8 cellular contexts compared by ENCODE assay signal in the genomic region with DNA sequence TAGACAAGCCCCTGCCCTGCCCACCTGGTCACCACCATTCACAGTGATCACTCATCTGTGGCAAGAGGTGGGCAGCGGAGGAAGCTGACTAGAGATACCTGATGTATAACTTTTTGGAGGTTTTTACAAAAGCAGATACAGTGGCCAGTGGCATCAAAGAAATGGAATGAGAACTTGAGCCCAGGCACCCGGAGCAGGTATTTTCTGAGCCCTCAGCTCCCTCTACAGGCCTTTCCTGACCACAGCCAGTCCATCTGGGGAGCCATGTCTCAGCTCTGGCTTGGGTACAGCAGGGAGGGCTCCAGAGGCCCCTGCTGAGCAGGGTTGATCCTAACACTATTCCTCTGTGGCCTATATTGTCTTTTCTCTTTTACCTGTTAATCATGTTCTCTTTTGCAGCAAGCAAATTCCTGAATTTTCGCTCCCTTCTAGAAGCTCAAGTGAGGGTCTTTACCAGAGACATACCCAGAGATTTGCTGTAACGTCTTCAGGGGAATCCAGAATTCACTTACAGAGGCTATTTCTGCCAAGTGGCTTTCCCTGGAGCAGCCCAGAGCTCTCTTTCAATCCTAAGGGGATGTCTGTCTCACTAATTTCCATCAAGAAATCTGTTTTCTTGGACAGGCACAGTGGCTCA. TPM values are rescaled to one million over a fixed set of nuclear protein-coding genes. Genes with fewer than 3 reads are reported as not detected.
DNase-seq lines count a peak whose midpoint lies in the region; ATAC-seq, FAIRE-seq and TF ChIP-seq lines count a peak whose summit lies in the region.

No MANE protein-coding gene starts in this region.

- H2AK5ac ChIP-seq in H1 (ENCODE audit: low read depth, low read length), result no peak overlapping the region

- H3K18ac ChIP-seq in H1 (ENCODE audit: extremely low read depth, low read length), result no peak overlapping the region

- no peak overlapping the region for H3K4me2 ChIP-seq in H1 (ENCODE audit: insufficient read depth in 1 of 2, low read depth in 2 of 2, low read length in 2 of 2)

- peaks cover 0 to 2% (median 0%) of the 10 kb centered on the region in 4 experiments; a peak in 3 of 7 replicates for H3K4me1 ChIP-seq in H1 (replicated peaks in 1 of 4; ENCODE audit: control insufficient read depth in 3 of 4, insufficient read depth in 4 of 4, low read length in 3 of 4)

- H3K23ac ChIP-seq in H1 (ENCODE audit: insufficient read length), result no peak overlapping the region

- 46% methylated on average over 4 of the region's 4 CpGs; no CpG with 5 or more reads in 1 of the 2 experiments for WGBS in H1 (ENCODE audit: extremely low coverage in 1 of 2, insufficient coverage in 1 of 2, insufficient read length in 1 of 2, insufficient replicate concordance in 2 of 2, low coverage in 1 of 2, low lambda C conversion rate in 2 of 2, missing lambda C conversion rate in 1 of 2), 2 experiments

- H3K14ac ChIP-seq in H1 (ENCODE audit: insufficient read length), result no peak overlapping the region

- H3K79me1 ChIP-seq in H1 (ENCODE audit: low read depth, low read length), result no peaks in the 10 kb centered on the region

- CTCF ChIA-PET in H1 (lab: Charles Lee; ENCODE audit: partially characterized antibody), result interaction anchor here (0.7 to 13.9 kb wide), 42 partner anchors 9 to 340 kb away, joined by 3 to 156 read pairs (median 4); partner anchors contain the start of genes GPR157 and SLC2A7

- TF ChIP-seq POLR2A in H1 (IDR thresholded peaks at IDR 0.05; ENCODE audit: control extremely low read depth in 1 of 2, low read depth in 2 of 2, low read length in 2 of 2), result no peak

- peaks cover 3 to 4% of the 10 kb centered on the region in 2 experiments; a peak in 1 of 4 replicates for H3K9me3 ChIP-seq in H1 (ENCODE audit: insufficient read depth in 2 of 2, low read depth in 1 of 2, low read length in 1 of 2)

- peak; percentile 90 for TF ChIP-seq RAD21 in H1 (IDR thresholded peaks at IDR 0.05 in 1 of 2, conservative IDR thresholded peaks at IDR 0.05 in 1 of 2; ENCODE audit: low read depth in 2 of 2, low read length in 2 of 2)

- H2AFZ ChIP-seq in H1 (ENCODE audit: low read length), result no peak overlapping the region

- H3K27me3 ChIP-seq in H1 (replicated peaks in 1 of 4; ENCODE audit: control insufficient read depth in 3 of 4, extremely low read depth in 1 of 4, insufficient read depth in 3 of 4, low read length in 3 of 4), result no peaks in the 10 kb centered on the region

- no peak overlapping the region for H3K27ac ChIP-seq in H1 (ENCODE audit: low read depth, low read length)

- H4K8ac ChIP-seq in H1 (ENCODE audit: extremely low read depth, insufficient read depth, low read length), result peak overlapping the region; percentile 40; the same call in 1 of the 2 replicates

- no peaks in the 10 kb centered on the region for H4K20me1 ChIP-seq in H1 (replicated peaks in 1 of 2; ENCODE audit: control insufficient read depth in 1 of 2, insufficient read depth in 2 of 2, low read length in 2 of 2)

- H3K79me2 ChIP-seq in H1 (ENCODE audit: control insufficient read depth in 1 of 2, insufficient read depth in 2 of 2, low read length in 2 of 2), result no peaks in the 10 kb centered on the region

- no peaks in the 10 kb centered on the region for H3K23me2 ChIP-seq in H1 (ENCODE audit: low read depth, low read length)

- H2BK12ac ChIP-seq in H1 (ENCODE audit: low read depth, low read length), result peak overlapping the region; percentile 68; the same call in 1 of the 2 replicates

- DNase-seq in NK-92 treated with Interleukin-12 subunit alpha and Interleukin-12 subunit beta, amount 100 ng/mL, for 24 hours (lab: John Stamatoyannopoulos, UW), result peak; percentile 30
- no peak for DNase-seq in NK-92 (lab: John Stamatoyannopoulos, UW; ENCODE audit: unreplicated experiment)
- peak; percentile 46 for DNase-seq in HT1080 (ENCODE audit: low read depth)
- peak; percentile 40 for DNase-seq in RCC 7860 (ENCODE audit: low spot score)
- peak; percentile 17 to 68 for DNase-seq in H1 (ENCODE audit: low read depth in 1 of 2, low spot score in 2 of 2)
- peak; percentile 68 for DNase-seq in mesenteric fat pad (ENCODE audit: low spot score)
- DNase-seq in activated CD8-positive, alpha-beta memory T cell treated with anti-CD3 and anti-CD28 coated beads, Interleukin-2, amount 50 U/mL, for 4 hours, result no peak

- H2BK20ac ChIP-seq in H1 (ENCODE audit: low read length), result no peak overlapping the region

- no peak overlapping the region for H2BK5ac ChIP-seq in H1 (ENCODE audit: low read depth, low read length)

- H3K4ac ChIP-seq in H1 (replicated peaks; ENCODE audit: insufficient read length, low read depth, low read length), result no peak overlapping the region

- no peak overlapping the region for H2BK120ac ChIP-seq in H1 (replicated peaks; ENCODE audit: low read depth, low read length)

- POLR2A ChIA-PET in H1 (lab: Charles Lee; ENCODE audit: partially characterized antibody), result interaction anchor here (0.9 to 4.0 kb wide), 3 partner anchors 81 to 94 kb away, joined by 3 to 26 read pairs (median 7); no protein-coding TSS in a partner anchor

- H3K9ac ChIP-seq in H1 (replicated peaks in 1 of 4; ENCODE audit: extremely low read depth in 1 of 4, low read depth in 3 of 4, low read length in 3 of 4), result no peak overlapping the region

- peak; percentile 18 for FAIRE-seq in RCC 7860 (lab: Jason Lieb, UNC)
- FAIRE-seq in H1 (lab: Jason Lieb, UNC), result peak; percentile 81

- peak; percentile 81 to 86 (median 85) for TF ChIP-seq CTCF in H1 (IDR thresholded peaks at IDR 0.05; ENCODE audit: control extremely low read depth in 1 of 3, insufficient read depth in 1 of 3, low read depth in 1 of 3, low read length in 3 of 3)

- H3K36me3 ChIP-seq in H1 (ENCODE audit: control insufficient read depth in 2 of 4, insufficient read depth in 4 of 4, low read length in 3 of 4), result no peaks in the 10 kb centered on the region

- no peak for ATAC-seq in GM19023 (IDR thresholded peaks at IDR 0.05; ENCODE audit: unreplicated experiment)

- H3K4me3 ChIP-seq in H1 (ENCODE audit: extremely low read depth in 1 of 4, insufficient read depth in 2 of 4, low read depth in 3 of 4, low read length in 4 of 4), result no peak overlapping the region

- H4K5ac ChIP-seq in H1 (ENCODE audit: insufficient read length, low read depth, low read length), result no peak overlapping the region

- no peak overlapping the region; the same call in 1 of the 2 replicates for H2BK15ac ChIP-seq in H1 (ENCODE audit: low read length)

- TF ChIP-seq EP300 in H1 (IDR thresholded peaks at IDR 0.05; ENCODE audit: borderline replicate concordance in 1 of 2, low read depth in 2 of 2, low read length in 2 of 2), result no peak

- H3K56ac ChIP-seq in H1 (replicated peaks; ENCODE audit: insufficient read length, low read depth, low read length), result no peak overlapping the region

- no peak overlapping the region for H4K91ac ChIP-seq in H1 (replicated peaks; ENCODE audit: insufficient read length, low read length)

TF ChIP-seq in H1, 55 proteins besides CTCF, POLR2A, EP300 and RAD21 (continues in another document):
- TF ChIP-seq SIN3A (conservative IDR thresholded peaks at IDR 0.05 in 1 of 2, IDR thresholded peaks at IDR 0.05 in 1 of 2; ENCODE audit: low read depth in 1 of 2, low read length in 2 of 2) (no peak), KDM1A (IDR thresholded peaks at IDR 0.05; ENCODE audit: borderline replicate concordance, low read length) (no peak), JUND (IDR thresholded peaks at IDR 0.05; ENCODE audit: low read length) (peak; percentile 15; the same call in 1 of the 2 replicates), EZH2 (IDR thresholded peaks at IDR 0.05; ENCODE audit: low read depth, low read length, severe bottlenecking) (no peak), CHD2 (IDR thresholded peaks at IDR 0.05; ENCODE audit: low read length) (no peak), CBX5 (IDR thresholded peaks at IDR 0.05; ENCODE audit: low read depth, low read length) (no peak), ATF2 (IDR thresholded peaks at IDR 0.05; ENCODE audit: low read length) (no peak; the same call in 1 of the 2 replicates)

RNA-seq across cellular contexts. Expression of gene GPR157, which starts 27.3 kb away (rescaled TPM):
- 3.6 and 3.8 TPM in 2 replicates for total RNA-seq in HT1080 (2014; rRNA removed; shearing (Covaris generic))
- polyA plus RNA-seq in HT1080 (2015; cell fraction: cytosol; rRNA removed), result 3.4 and 4.1 TPM in 2 replicates
- polyA plus RNA-seq in HT1080 (2015; cell fraction: nucleus; rRNA removed), result 4.5 and 7.4 TPM in 2 replicates
- total RNA-seq in H1 (2021; fragmentation: NEBNext Ultra II Directional; extraction: Animal tissue kit (Norgen Biotek cat#: 25700)), result 9.8 and 11.0 TPM in 2 replicates
- polyA plus RNA-seq in H1 (2011; rRNA removed), result 1.0 and 17.5 TPM in 2 replicates
- polyA plus RNA-seq in H1 (2011; cell fraction: cytosol; rRNA removed), result 0.96 TPM
- polyA plus RNA-seq in H1 (2011; cell fraction: nucleus; rRNA removed), result 1.7 TPM
- 1.3 to 13.1 TPM (median 7.2 TPM) in 4 replicates for polyA plus RNA-seq in H1 (2012, experiment 1 of 2)
- 28.8 TPM for polyA plus RNA-seq in H1 (2012, experiment 2 of 2)
- polyA plus RNA-seq in H1 (2013, experiment 1 of 2), result 1.3 TPM
- 4.2 TPM for polyA plus RNA-seq in H1 (2013, experiment 2 of 2)
- 1.0 and 2.2 TPM in 2 replicates for polyA minus RNA-seq in H1 (2011; rRNA and poly(A)+ RNA removed)
- polyA minus RNA-seq in H1 (2011; cell fraction: cytosol; rRNA and poly(A)+ RNA removed), result 5.6 TPM
- polyA minus RNA-seq in H1 (2011; cell fraction: nucleus; rRNA and poly(A)+ RNA removed), result 3.2 TPM
- total RNA-seq in mesenteric fat pad, result 15.5 TPM

RNA-seq across cellular contexts. Expression of gene SLC2A5, which starts 32.2 kb away (rescaled TPM):
- not detected in 2 replicates for total RNA-seq in HT1080 (2014; rRNA removed; shearing (Covaris generic))
- not detected in 2 replicates for polyA plus RNA-seq in HT1080 (2015; cell fraction: cytosol; rRNA removed)
- not detected in 2 replicates for polyA plus RNA-seq in HT1080 (2015; cell fraction: nucleus; rRNA removed)
- not detected in 2 replicates for total RNA-seq in H1 (2021; fragmentation: NEBNext Ultra II Directional; extraction: Animal tissue kit (Norgen Biotek cat#: 25700))
- 0.12 and 0.14 TPM in 2 replicates for polyA plus RNA-seq in H1 (2011; rRNA removed)
- polyA plus RNA-seq in H1 (2011; cell fraction: cytosol; rRNA removed), result 0.12 TPM
- polyA plus RNA-seq in H1 (2011; cell fraction: nucleus; rRNA removed), result 0.27 TPM
- polyA plus RNA-seq in H1 (2012, experiment 1 of 2), result 0.06 to 0.08 TPM (median 0.08 TPM) in 3 of 4 replicates, not detected in the other
- polyA plus RNA-seq in H1 (2012, experiment 2 of 2), result not detected
- 0.06 TPM for polyA plus RNA-seq in H1 (2013, experiment 1 of 2)
- polyA plus RNA-seq in H1 (2013, experiment 2 of 2), result 0.04 TPM
- polyA minus RNA-seq in H1 (2011; rRNA and poly(A)+ RNA removed), result 0.03 and 0.07 TPM in 2 replicates
- not detected for polyA minus RNA-seq in H1 (2011; cell fraction: cytosol; rRNA and poly(A)+ RNA removed)
- polyA minus RNA-seq in H1 (2011; cell fraction: nucleus; rRNA and poly(A)+ RNA removed), result 0.10 TPM
- 12.9 TPM for total RNA-seq in mesenteric fat pad

Comparison
In these comparisons a context has a peak if more than half of its experiments do, and no peak if none do; other contexts are left out.
1. DNase-seq: peak in NK-92 treated with Interleukin-12 subunit alpha and Interleukin-12 subunit beta, amount 100 ng/mL, for 24 hours (single experiment), HT1080 (single experiment), RCC 7860 (single experiment), H1 (2 of 2) and mesenteric fat pad (single experiment); none in NK-92 (single experiment) and activated CD8-positive, alpha-beta memory T cell treated with anti-CD3 and anti-CD28 coated beads, Interleukin-2, amount 50 U/mL, for 4 hours (single experiment).
2. RNA of gene SLC2A5, which starts 32.2 kb away (total RNA-seq): 12.9 TPM in mesenteric fat pad (single experiment); not detected in HT1080 and not detected in H1; every median in the first group is over 10 times any median in the second.